In the genomic region with DNA sequence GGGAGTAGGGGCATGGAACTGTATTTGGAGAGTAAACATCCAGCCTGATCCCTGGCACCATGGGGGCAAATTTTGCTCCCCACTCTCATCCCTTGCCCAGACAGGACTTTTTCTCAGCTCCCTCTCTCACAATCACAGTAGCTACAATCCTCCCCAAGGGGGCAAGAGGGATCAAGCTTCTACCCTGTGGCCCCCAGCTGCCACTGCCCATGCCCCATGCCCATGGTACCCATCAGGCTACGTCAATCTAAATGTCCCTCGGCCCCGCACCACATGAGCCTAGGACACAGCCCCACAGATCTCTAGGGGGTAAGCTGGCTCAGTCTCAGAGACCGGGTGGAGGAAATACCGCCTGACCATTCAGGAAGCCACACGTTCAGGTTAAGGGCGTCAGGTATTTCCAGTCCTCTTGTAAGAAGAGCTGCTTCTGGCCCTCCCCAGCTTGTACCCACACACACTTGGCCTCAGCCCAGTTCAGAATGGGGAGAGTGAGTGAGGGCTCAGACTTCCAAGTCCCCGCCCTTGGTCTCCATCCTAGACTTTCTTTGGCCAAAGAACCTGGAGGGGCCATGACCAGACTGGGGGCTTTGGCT, we compare ENCODE assay signal across 10 cellular contexts. TPM values are rescaled to one million over a fixed set of nuclear protein-coding genes. Genes with fewer than 3 reads are reported as not detected.
A peak's percentile ranks its signal among the peaks of the same experiment; 100 is the strongest.
DNase-seq lines count a peak whose midpoint lies in the region; ATAC-seq and TF ChIP-seq lines count a peak whose summit lies in the region.
"Had no signal": no experiment of that assay in that cellular context is flagged by ENCODE, and none has a peak within 500 bp of the region (broad histone marks: within the 10 kb centered on the region; RNA-seq: fewer than 3 reads in every experiment).

No MANE protein-coding gene starts in this region.

- TF ChIP-seq CTCF in lower lobe of right lung (IDR thresholded peaks at IDR 0.05) (no peak), upper lobe of left lung (IDR thresholded peaks at IDR 0.05) (no peak)

- H3K4me3 ChIP-seq in adipocyte (ENCODE audit: low read length) (peak overlapping the region; percentile 84), lower lobe of right lung (peak overlapping the region; percentile 91), upper lobe of left lung (peak overlapping the region in 3 of 4 donors; percentile 58 to 98 (median 88))

- H3K9me3 Mint-ChIP-seq in activated naive CD4-positive, alpha-beta T cell treated with anti-CD3 and anti-CD28 coated beads, Interleukin-2, amount 50 U/mL, for 24 hours = no peaks in the 10 kb centered on the region

- peak overlapping the region; percentile 73 for H3K27ac ChIP-seq in lower lobe of right lung
- H3K27ac ChIP-seq in upper lobe of left lung = peak overlapping the region; percentile 45 to 98 (median 82)

- peak in 1 of 4 donors; percentile 25 for TF ChIP-seq EP300 in upper lobe of left lung (IDR thresholded peaks at IDR 0.05)

- no peaks in the 10 kb centered on the region for H3K27me3 Mint-ChIP-seq in activated naive CD4-positive, alpha-beta T cell treated with anti-CD3 and anti-CD28 coated beads, Interleukin-2, amount 50 U/mL, for 24 hours

- H3K27ac Mint-ChIP-seq in activated naive CD4-positive, alpha-beta T cell treated with anti-CD3 and anti-CD28 coated beads, Interleukin-2, amount 50 U/mL, for 24 hours = no peak overlapping the region

- H3K36me3 ChIP-seq in adipocyte (ENCODE audit: control insufficient read depth, insufficient read depth, low read length, severe bottlenecking) (peaks cover 23% of the 10 kb centered on the region), lower lobe of right lung (peaks cover 33% of the 10 kb centered on the region), upper lobe of left lung (peaks cover 2 to 39% (median 18%) of the 10 kb centered on the region in 4 donors)
- H3K36me3 ChIP-seq: prostate gland had no signal

- H3K27me3 ChIP-seq in adipocyte (replicated peaks; ENCODE audit: control insufficient read depth, insufficient read depth, low read length) (no peaks in the 10 kb centered on the region), lower lobe of right lung (ENCODE audit: low read depth) (no peaks in the 10 kb centered on the region), upper lobe of left lung (no peaks in the 10 kb centered on the region)

- peak overlapping the region; percentile 46 for H3K9ac ChIP-seq in adipocyte (ENCODE audit: low read length)

- peaks cover 3% of the 10 kb centered on the region for H3K36me3 Mint-ChIP-seq in activated naive CD4-positive, alpha-beta T cell treated with anti-CD3 and anti-CD28 coated beads, Interleukin-2, amount 50 U/mL, for 24 hours

- H3K4me3 Mint-ChIP-seq in activated naive CD4-positive, alpha-beta T cell treated with anti-CD3 and anti-CD28 coated beads, Interleukin-2, amount 50 U/mL, for 24 hours = peak overlapping the region; percentile 76

- H3K9me3 ChIP-seq in adipocyte (ENCODE audit: control insufficient read depth, low read length) (no peaks in the 10 kb centered on the region), lower lobe of right lung (no peaks in the 10 kb centered on the region), upper lobe of left lung (no peaks in the 10 kb centered on the region)
- H3K9me3 ChIP-seq: prostate gland had no signal

- peaks cover 35% of the 10 kb centered on the region for H3K4me1 Mint-ChIP-seq in activated naive CD4-positive, alpha-beta T cell treated with anti-CD3 and anti-CD28 coated beads, Interleukin-2, amount 50 U/mL, for 24 hours

- peak; percentile 61 to 62 for ATAC-seq in lower lobe of right lung
- ATAC-seq in upper lobe of left lung (ENCODE audit: low FRiP score in 2 of 2) = peak in 1 of 2 donors; percentile 67
- no peak for ATAC-seq in GM19467 (IDR thresholded peaks at IDR 0.05; ENCODE audit: unreplicated experiment)

- DNase-seq in activated naive CD4-positive, alpha-beta T cell (lab: John Stamatoyannopoulos, UW) = no peak
- DNase-seq in adipocyte (ENCODE audit: low read depth) (no peak), lower lobe of right lung (peak; percentile 65), upper lobe of left lung (peak in 1 of 2 donors; percentile 86)
- no peak for DNase-seq in stimulated activated CD4-positive, alpha-beta T cell treated with anti-CD3 and anti-CD28 coated beads, Interleukin-12 subunit alpha, Interleukin-12 subunit beta, amount 100 ng/mL, for 4 hours
- DNase-seq in stimulated activated CD4-positive, alpha-beta T cell treated with anti-CD3 and anti-CD28 coated beads, Interleukin-4, amount 100 ng/mL, for 24 hours = no peak
- DNase-seq: GDM1 had no signal

- 55 to 58% methylated on average over 6 to 8 of the region's 8 CpGs for WGBS in upper lobe of left lung, 2 donors

- intact Hi-C loops in lower lobe of right lung (cut with DNase I) = no loop called here

- H3K4me1 ChIP-seq in adipocyte (ENCODE audit: control insufficient read depth, insufficient read depth, low read length) = peaks cover 38% of the 10 kb centered on the region
- H3K4me1 ChIP-seq in lower lobe of right lung = peaks cover 46% of the 10 kb centered on the region
- H3K4me1 ChIP-seq in upper lobe of left lung = peaks cover 27 to 56% (median 40%) of the 10 kb centered on the region in 4 donors
- H3K4me1 ChIP-seq: prostate gland had no signal

- peak in 1 of 4 donors; percentile 49 for TF ChIP-seq POLR2A in upper lobe of left lung (IDR thresholded peaks at IDR 0.05)

RNA-seq across cellular contexts. Expression of gene CACNB1, which starts 1.8 kb away (rescaled TPM):
- total RNA-seq in lower lobe of right lung = 21.3 TPM
- 100 to 1,000 TPM in 1 of 6 donors, 10 to 100 TPM in 5; 28.8 to 149 (median 34.0) TPM for total RNA-seq in upper lobe of left lung

RNA-seq across cellular contexts. Expression of gene RPL19, which starts 4.4 kb away (rescaled TPM):
- 1,465 TPM for total RNA-seq in lower lobe of right lung
- 1,000 to 10,000 TPM; 1,356 to 1,902 (median 1,599) TPM for total RNA-seq in upper lobe of left lung

RNA-seq across cellular contexts. Expression of gene ARL5C, which starts 29.7 kb away (rescaled TPM):
- total RNA-seq in lower lobe of right lung = not detected
- total RNA-seq in upper lobe of left lung = under 1 TPM in 1 of 6 donors, not detected in 5; 0.39 TPM
- total RNA-seq: prostate gland had no signal

RNA-seq across cellular contexts. Expression of gene STAC2, which starts 30.1 kb away (rescaled TPM):
- total RNA-seq in lower lobe of right lung = 0.30 TPM
- total RNA-seq in upper lobe of left lung = 1 to 10 TPM in 1 of 6 donors, under 1 TPM in 3, not detected in 2; 0.24 to 1.1 (median 0.48) TPM

RNA-seq across cellular contexts. Expression of gene PLXDC1, which starts 44.2 kb away (rescaled TPM):
- 19.5 TPM for total RNA-seq in lower lobe of right lung
- 10 to 100 TPM in 3 of 6 donors, 1 to 10 TPM in 3; 3.8 to 47.1 (median 10.5) TPM for total RNA-seq in upper lobe of left lung
